ENCODE assay signal across 9 cellular contexts in the genomic region with DNA sequence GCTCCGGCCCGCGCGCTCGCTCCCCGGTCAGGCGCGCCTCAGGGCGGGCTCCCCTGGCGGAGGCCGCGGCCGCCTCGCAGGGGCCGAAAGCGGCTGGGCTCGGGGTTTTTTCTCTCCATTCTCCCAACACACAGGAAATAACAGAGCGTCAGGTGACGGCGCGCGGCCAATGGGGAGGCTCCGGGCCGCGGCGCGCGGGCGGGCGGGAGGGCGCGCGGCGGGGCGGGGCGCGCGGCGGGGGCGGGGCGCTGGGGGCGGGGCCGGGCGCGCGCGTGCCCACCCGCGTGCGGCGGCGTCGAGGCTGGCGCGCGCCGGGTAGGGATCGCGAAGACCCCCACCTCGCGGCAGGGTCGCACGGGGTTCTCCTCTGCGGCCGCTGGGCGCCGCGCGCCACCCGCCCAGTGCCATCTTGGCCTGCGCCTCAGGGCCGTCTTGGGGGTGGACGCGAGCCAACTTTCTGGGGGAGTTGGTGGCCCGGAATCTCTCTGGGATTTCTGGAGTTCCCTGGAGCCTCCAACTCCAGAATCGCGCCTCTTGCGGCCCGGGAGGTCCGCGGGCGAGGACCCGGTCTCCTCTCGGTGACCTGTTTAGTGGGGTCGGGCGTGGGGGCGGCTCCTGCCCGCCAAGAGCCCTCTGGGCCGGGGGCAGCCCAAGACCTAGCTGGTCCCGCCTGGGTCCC. TPM values are rescaled to one million over a fixed set of nuclear protein-coding genes. Genes with fewer than 3 reads are reported as not detected.
DNase-seq lines count a peak whose midpoint lies in the region; ATAC-seq, FAIRE-seq and TF ChIP-seq lines count a peak whose summit lies in the region.
"Had no signal": no experiment of that assay in that cellular context is flagged by ENCODE, and none has a peak within 500 bp of the region (broad histone marks: within the 10 kb centered on the region; RNA-seq: fewer than 3 reads in every experiment).

Gene TCF20 (minus strand): TSS at position 142 of the 679 bp plus-strand sequence. CDS start 55,348 bp downstream, outside the sequence.

- H3K9me3 ChIP-seq in kidney (ENCODE audit: control insufficient read depth in 1 of 2, low read length in 2 of 2): no peaks in the 10 kb centered on the region

- peak within 1 kb of the TSS; percentile 85 for H3K27ac Mint-ChIP-seq in central memory CD8-positive, alpha-beta T cell (ENCODE audit: low read depth)

- no peaks in the 10 kb centered on the region for H3K27me3 Mint-ChIP-seq in central memory CD8-positive, alpha-beta T cell

- ATAC-seq in HG02938 (IDR thresholded peaks at IDR 0.05; ENCODE audit: unreplicated experiment): peak; percentile 65
- peak; percentile 80 for ATAC-seq in activated CD4-positive, CD25-positive, alpha-beta regulatory T cell treated with anti-CD3 and anti-CD28 coated beads, Interleukin-2, amount 50 U/mL, for 24 hours
- ATAC-seq in central memory CD8-positive, alpha-beta T cell (replicated peaks; ENCODE audit: extremely low read depth, poor library complexity, severe bottlenecking): peak; percentile 85

- peak within 1 kb of the TSS; percentile 48 to 71 for H3K9ac ChIP-seq in kidney (ENCODE audit: low read length in 2 of 2)

- H3K27ac ChIP-seq in kidney (ENCODE audit: low read depth in 2 of 2, low read length in 2 of 2): peak within 1 kb of the TSS; percentile 71 to 77

- H3K9me3 Mint-ChIP-seq in central memory CD8-positive, alpha-beta T cell: no peaks in the 10 kb centered on the region

- no peak for FAIRE-seq in kidney (lab: Jason Lieb, UNC)
- FAIRE-seq: G401.6 had no signal

- peak within 1 kb of the TSS; percentile 94 for H3K4me3 Mint-ChIP-seq in central memory CD8-positive, alpha-beta T cell

- no peaks in the 10 kb centered on the region for H3K36me3 ChIP-seq in kidney (ENCODE audit: control insufficient read depth in 1 of 2, insufficient read depth in 2 of 2, low read length in 2 of 2)

- peaks cover 9% of the 10 kb centered on the region for H3K36me3 Mint-ChIP-seq in central memory CD8-positive, alpha-beta T cell (ENCODE audit: insufficient read depth)

- DNase-seq in NCI-H2107 treated with DMSO at 0.1 percent for 48 hours (lab: John Stamatoyannopoulos, UW; ENCODE audit: unreplicated experiment): peak; percentile 3
- DNase-seq in NCI-H2107 (lab: John Stamatoyannopoulos, UW): no peak
- DNase-seq in NCI-H2171 treated with DMSO at 0.1 percent for 48 hours (lab: John Stamatoyannopoulos, UW): peak; percentile 75
- peak; percentile 47 to 59 for DNase-seq in central memory CD8-positive, alpha-beta T cell (ENCODE audit: low spot score in 2 of 2)
- peak; percentile 93 for DNase-seq in kidney
- DNase-seq in stimulated activated CD4-positive, alpha-beta T cell treated with anti-CD3 and anti-CD28 coated beads, Interleukin-15, amount 100 ng/mL, for 1 hour (ENCODE audit: low read depth in 1 of 2, low spot score in 1 of 2): peak; percentile 59 to 65

- peaks cover 21% of the 10 kb centered on the region for H3K4me1 Mint-ChIP-seq in central memory CD8-positive, alpha-beta T cell

- no peak for TF ChIP-seq CTCF in kidney (IDR thresholded peaks at IDR 0.05; ENCODE audit: borderline replicate concordance, extremely low read depth, insufficient read depth)

- peaks cover 4 to 7% of the 10 kb centered on the region in 2 donors for H3K4me1 ChIP-seq in kidney (ENCODE audit: control insufficient read depth in 1 of 2, insufficient read depth in 1 of 2, low read depth in 1 of 2, low read length in 2 of 2)

- H3K4me3 ChIP-seq in kidney (ENCODE audit: low read length in 2 of 2): peak within 1 kb of the TSS; percentile 77 to 81

- intact Hi-C loops in kidney (cut with DNase I): no loop called here

RNA-seq across cellular contexts. Expression of gene TCF20, which starts in this region (rescaled TPM):
- 63.6 TPM for total RNA-seq in kidney
- 6.1 TPM for polyA plus RNA-seq in kidney (ENCODE audit: insufficient read depth, low read depth, low replicate concordance)
